ENCODE assay signal across 21 cellular contexts in genomic region chr2:218722876-218723477, GRCh38. TPM values are rescaled to one million over a fixed set of nuclear protein-coding genes. Genes with fewer than 3 reads are reported as not detected.
DNase-seq lines count a peak whose midpoint lies in the region; ATAC-seq, FAIRE-seq and TF ChIP-seq lines count a peak whose summit lies in the region.
"Had no signal": no experiment of that assay in that cellular context is flagged by ENCODE, and none has a peak within 500 bp of the region (broad histone marks: within the 10 kb centered on the region; RNA-seq: fewer than 3 reads in every experiment).

No MANE protein-coding gene starts in this region.

- BruUV-seq in GM12878 (replicated peaks; lab: Mats Ljungman, UMichigan): no TSS peak

- FAIRE-seq in GM18507 (lab: Jason Lieb, UNC) (peak; percentile 24), GM12878 (lab: Jason Lieb, UNC) (peak; percentile 74), GM12891 (lab: Jason Lieb, UNC) (no peak)
- FAIRE-seq: endometrium had no signal

- TF ChIP-seq EP300 in GM12878 (IDR thresholded peaks at IDR 0.05; ENCODE audit: borderline replicate concordance in 1 of 2, control insufficient read depth in 1 of 2, low read depth in 2 of 2, low read length in 2 of 2): no peak

- H3K9me3 ChIP-seq in GM12878 (replicated peaks; ENCODE audit: control insufficient read depth, insufficient read depth, low read length): peaks cover 5% of the 10 kb centered on the region
- H3K9me3 ChIP-seq: suprapubic skin had no signal

- TF ChIP-seq RAD21 in GM12878 (IDR thresholded peaks at IDR 0.05; ENCODE audit: insufficient read depth, low read depth, low read length): no peak

- H3K9ac ChIP-seq in GM12878 (ENCODE audit: control insufficient read depth, insufficient read depth, low read length): no peak overlapping the region

- DNase-seq in GM18507 (ENCODE audit: extremely low spot score, insufficient read length, low read depth) (no peak), NCI-H2227 (lab: John Stamatoyannopoulos, UW; ENCODE audit: unreplicated experiment) (peak; percentile 45), GM12878 (ENCODE audit: low read depth, low spot score) (no peak), naive B cell (no peak), GM12891 (ENCODE audit: insufficient read length, low spot score) (no peak), omental fat pad (ENCODE audit: low spot score) (no peak)
- DNase-seq: activated CD4-positive, alpha-beta T cell treated with anti-CD3 and anti-CD28 coated beads, Interleukin-2, amount 10 ng/mL, durations not matched to agents 24 days and 14 days; activated naive CD8-positive, alpha-beta T cell treated with anti-CD3 and anti-CD28 coated beads, Interleukin-2, amount 10 ng/mL, durations not matched to agents 7 days and 5 days; activated T-cell treated with anti-CD3 and anti-CD28 coated beads, Interleukin-2, amount 50 U/mL, for 4 hours; caudate nucleus; DMS 273 treated with DMSO at 0.1 percent for 48 hours; foreskin keratinocyte; NCI-H1105; NCI-H2171 had no signal

- peaks cover 9% of the 10 kb centered on the region for H3K79me2 ChIP-seq in GM12878 (ENCODE audit: control insufficient read depth, insufficient read depth, low read length)

- peak overlapping the region in 5 of 6 donors; percentile 5 to 80 (median 39) for H3K27ac Mint-ChIP-seq in naive B cell
- H3K27ac Mint-ChIP-seq: activated CD4-positive, alpha-beta T cell treated with anti-CD3 and anti-CD28 coated beads, Interleukin-2, amount 10 ng/mL, durations not matched to agents 24 days and 14 days; activated naive CD8-positive, alpha-beta T cell treated with anti-CD3 and anti-CD28 coated beads, Interleukin-2, amount 10 ng/mL, durations not matched to agents 7 days and 5 days; nephron; T-helper 2 cell treated with Interferon-gamma antibody and Interleukin-4, amounts not matched to agents 5 μg/mL and 100 μg/mL, for 36 hours had no signal

- no peak overlapping the region for H2AFZ ChIP-seq in GM12878 (ENCODE audit: control insufficient read depth, low read depth, low read length)

- peaks cover 4 to 23% (median 18%) of the 10 kb centered on the region in 3 donors for H3K4me1 Mint-ChIP-seq in naive B cell
- H3K4me1 Mint-ChIP-seq: nephron had no signal

- no peak overlapping the region for H3K4me2 ChIP-seq in GM12878 (ENCODE audit: control insufficient read depth, insufficient read depth)

- CTCF ChIA-PET in GM12878 (lab: Yijun Ruan, JAX): interaction anchor here (0.8 to 2.6 kb wide), 8 partner anchors 9 to 40 kb away, joined by 3 to 15 read pairs (median 5); partner anchors contain the start of gene TTLL4

- no peak overlapping the region for H3K4me3 ChIP-seq in GM12878
- H3K4me3 ChIP-seq: suprapubic skin had no signal

- TF ChIP-seq CTCF in GM12878 (IDR thresholded peaks at IDR 0.05 in 2 of 3, conservative IDR thresholded peaks at IDR 0.05 in 1 of 3; ENCODE audit: control insufficient read depth in 2 of 3, extremely low read depth in 1 of 3, insufficient read depth in 1 of 3, low read depth in 3 of 3, low read length in 3 of 3) (no peak), omental fat pad (IDR thresholded peaks at IDR 0.05) (no peak)

- POLR2A ChIA-PET in GM12878 (lab: Charles Lee): interaction anchor here (1.9 kb wide), 1 partner anchor 9 kb away, joined by 10 read pairs; no protein-coding TSS in a partner anchor

- in situ Hi-C loops in GM12878 (cut with MboI): no loop called here

- H3K9me3 Mint-ChIP-seq in naive B cell: peaks cover 0 to 21% (median 12%) of the 10 kb centered on the region in 7 donors
- H3K9me3 Mint-ChIP-seq: activated CD4-positive, alpha-beta T cell treated with anti-CD3 and anti-CD28 coated beads, Interleukin-2, amount 10 ng/mL, durations not matched to agents 24 days and 14 days had no signal

- 0 out of 2 replicates have a peak overlapping the region, but pooled peaks have one; percentile 22 for H3K27ac ChIP-seq in GM12878 (ENCODE audit: control insufficient read depth, insufficient read depth)
- H3K27ac ChIP-seq: foreskin keratinocyte, RWPE1, suprapubic skin had no signal

- WGBS in GM12878 (ENCODE audit: insufficient coverage, insufficient replicate concordance, low lambda C conversion rate, missing lambda C conversion rate): 100% methylated on average over 1 of the region's 1 CpG

- no peaks in the 10 kb centered on the region for H3K27me3 Mint-ChIP-seq in naive B cell
- H3K27me3 Mint-ChIP-seq: activated CD4-positive, alpha-beta T cell treated with anti-CD3 and anti-CD28 coated beads, Interleukin-2, amount 10 ng/mL, durations not matched to agents 24 days and 14 days; activated naive CD8-positive, alpha-beta T cell treated with anti-CD3 and anti-CD28 coated beads, Interleukin-2, amount 10 ng/mL, durations not matched to agents 7 days and 5 days had no signal

- RAD21 ChIA-PET in GM12878 (lab: Charles Lee; ENCODE audit: unreplicated experiment): interaction anchor here (1.0 to 1.9 kb wide), 5 partner anchors 9 to 174 kb away, joined by 3 to 6 read pairs (median 3); partner anchors contain the start of gene TTLL4

- TF ChIP-seq POLR2A in GM12878 (IDR thresholded peaks at IDR 0.05; ENCODE audit: low read depth, low read length): no peak
- no peak for TF ChIP-seq POLR2A in GM12891 (IDR thresholded peaks at IDR 0.05; ENCODE audit: low read depth, low read length)

- no peaks in the 10 kb centered on the region for H3K4me1 ChIP-seq in GM12878 (ENCODE audit: control insufficient read depth, insufficient read depth, low read length)
- H3K4me1 ChIP-seq: suprapubic skin had no signal

- peaks cover 21 to 28% of the 10 kb centered on the region in 2 donors for H3K36me3 Mint-ChIP-seq in naive B cell

- peaks cover 1 to 2% of the 10 kb centered on the region in 2 experiments; a peak in 2 of 4 replicates for H3K36me3 ChIP-seq in GM12878 (ENCODE audit: control insufficient read depth in 2 of 2, insufficient read depth in 2 of 2, low read length in 1 of 2)

- peak; percentile 62 for ATAC-seq in GM12878
- no peak for ATAC-seq in naive B cell (ENCODE audit: low read depth in 2 of 2)
- ATAC-seq in HG02571 (IDR thresholded peaks at IDR 0.05; ENCODE audit: unreplicated experiment): no peak
- no peak for ATAC-seq in GM18502 (IDR thresholded peaks at IDR 0.05; ENCODE audit: poor library complexity, unreplicated experiment)
- ATAC-seq in omental fat pad (ENCODE audit: low FRiP score): no peak
- ATAC-seq: activated T-cell treated with anti-CD3 and anti-CD28 coated beads, Interleukin-2, amount 50 U/mL, for 4 hours; foreskin keratinocyte had no signal

- H3K27me3 ChIP-seq in GM12878 (replicated peaks in 1 of 2; ENCODE audit: control insufficient read depth in 2 of 2, insufficient read depth in 2 of 2, low read length in 1 of 2): no peaks in the 10 kb centered on the region
- H3K27me3 ChIP-seq: foreskin keratinocyte, suprapubic skin had no signal

- SMC1A ChIA-PET in GM12878 (lab: Charles Lee; ENCODE audit: uncharacterized antibody, unreplicated experiment): interaction anchor here (0.6 to 2.3 kb wide), 7 partner anchors 9 to 597 kb away, joined by 3 to 9 read pairs (median 4); partner anchors contain the start of genes RNF25 and STK36

- H4K20me1 ChIP-seq in GM12878 (ENCODE audit: control insufficient read depth, insufficient read depth): no peaks in the 10 kb centered on the region; the same call in 1 of the 2 replicates

- intact Hi-C loops in GM12878 (cut with micrococcal nuclease; ENCODE audit: unreplicated experiment): no loop called here

- H3K4me3 Mint-ChIP-seq in naive B cell: no peak overlapping the region
- H3K4me3 Mint-ChIP-seq: activated CD4-positive, alpha-beta T cell treated with anti-CD3 and anti-CD28 coated beads, Interleukin-2, amount 10 ng/mL, durations not matched to agents 24 days and 14 days; activated naive CD8-positive, alpha-beta T cell treated with anti-CD3 and anti-CD28 coated beads, Interleukin-2, amount 10 ng/mL, durations not matched to agents 7 days and 5 days; activated T-cell treated with anti-CD3 and anti-CD28 coated beads, Interleukin-2, amount 50 U/mL, for 4 hours; nephron; T-helper 2 cell treated with Interferon-gamma antibody and Interleukin-4, amounts not matched to agents 5 μg/mL and 100 μg/mL, for 36 hours had no signal

RNA-seq across cellular contexts. Expression of gene TTLL4, which starts 12.3 kb away (rescaled TPM):
- 98.7 and 112 TPM in 2 replicates for total RNA-seq in GM12878 (2013; cell fraction: nucleolus; rRNA removed)
- total RNA-seq in GM12878 (2014; rRNA removed): 22.3 and 31.7 TPM in 2 replicates
- 20.4 and 20.7 TPM in 2 replicates for total RNA-seq in GM12878 (2014; rRNA removed; fragmentation: Illumina TruSeq; extraction: Trizol)
- total RNA-seq in GM12878 (2021): 49.1 and 51.7 TPM in 2 replicates
- 16.7 TPM for polyA plus RNA-seq in GM12878 (2011; ENCODE audit: low read depth)
- polyA plus RNA-seq in GM12878 (2011; rRNA removed): 35.9 and 50.8 TPM in 2 replicates
- polyA plus RNA-seq in GM12878 (2011; cell fraction: cytosol; rRNA removed): 47.3 and 57.9 TPM in 2 replicates
- polyA plus RNA-seq in GM12878 (2011; cell fraction: nucleus; rRNA removed): 174 and 209 TPM in 2 replicates
- polyA plus RNA-seq in GM12878 (2012): 13.6 and 19.5 TPM in 2 replicates
- 62.7 and 63.1 TPM in 2 replicates for polyA plus RNA-seq in GM12878 (2014; fragmentation: Illumina TruSeq; extraction: Trizol)
- polyA plus RNA-seq in GM12878 (2014; fragmentation: Nextera tagmentation; extraction: Ambion mirVana): 10 to 100 TPM; 16.6 to 18.7 TPM
- polyA plus RNA-seq in GM12878 (2014; rRNA removed): 34.1 and 35.7 TPM in 2 replicates
- 10 to 100 TPM; 27.5 to 38.0 TPM for polyA plus RNA-seq in GM12878 (2016; fragmentation: Nextera tagmentation; extraction: Ambion mirVana)
- polyA minus RNA-seq in GM12878 (2011; rRNA and poly(A)+ RNA removed): 80.0 and 87.2 TPM in 2 replicates
- polyA minus RNA-seq in GM12878 (2011; cell fraction: cytosol; rRNA and poly(A)+ RNA removed): 17.5 and 19.5 TPM in 2 replicates
- 64.6 and 98.3 TPM in 2 replicates for polyA minus RNA-seq in GM12878 (2011; cell fraction: nucleus; rRNA and poly(A)+ RNA removed)
- 1 to 10 TPM in 5 of 6 donors, not detected in 1; 3.4 to 9.3 (median 6.0) TPM for polyA plus RNA-seq in naive B cell (ENCODE audit: low read depth in 6 of 6)
- 13.0 TPM for polyA plus RNA-seq in GM12891 (2012; ENCODE audit: low read depth, missing spikeins)
- total RNA-seq in omental fat pad: 10 to 100 TPM in 3 of 4 donors, 1 to 10 TPM in 1; 9.5 to 24.3 (median 15.0) TPM

RNA-seq across cellular contexts. Expression of gene STK36, which starts 51.1 kb away (rescaled TPM):
- total RNA-seq in GM12878 (2013; cell fraction: nucleolus; rRNA removed): 77.2 and 81.3 TPM in 2 replicates
- 12.3 and 18.4 TPM in 2 replicates for total RNA-seq in GM12878 (2014; rRNA removed)
- total RNA-seq in GM12878 (2014; rRNA removed; fragmentation: Illumina TruSeq; extraction: Trizol): 6.8 and 7.5 TPM in 2 replicates
- 17.0 and 20.0 TPM in 2 replicates for total RNA-seq in GM12878 (2021)
- 4.1 TPM for polyA plus RNA-seq in GM12878 (2011; ENCODE audit: low read depth)
- 15.6 and 22.8 TPM in 2 replicates for polyA plus RNA-seq in GM12878 (2011; rRNA removed)
- 18.2 and 21.0 TPM in 2 replicates for polyA plus RNA-seq in GM12878 (2011; cell fraction: cytosol; rRNA removed)
- polyA plus RNA-seq in GM12878 (2011; cell fraction: nucleus; rRNA removed): 205 and 258 TPM in 2 replicates
- polyA plus RNA-seq in GM12878 (2012): 7.1 and 12.8 TPM in 2 replicates
- 13.6 and 18.0 TPM in 2 replicates for polyA plus RNA-seq in GM12878 (2014; fragmentation: Illumina TruSeq; extraction: Trizol)
- polyA plus RNA-seq in GM12878 (2014; fragmentation: Nextera tagmentation; extraction: Ambion mirVana): 1 to 10 TPM; 4.0 to 7.3 TPM
- polyA plus RNA-seq in GM12878 (2014; rRNA removed): 17.5 and 19.1 TPM in 2 replicates
- polyA plus RNA-seq in GM12878 (2016; fragmentation: Nextera tagmentation; extraction: Ambion mirVana): 10 to 100 TPM; 15.2 to 18.1 TPM
- 11.2 and 22.6 TPM in 2 replicates for polyA minus RNA-seq in GM12878 (2011; rRNA and poly(A)+ RNA removed)
- 4.9 and 6.0 TPM in 2 replicates for polyA minus RNA-seq in GM12878 (2011; cell fraction: cytosol; rRNA and poly(A)+ RNA removed)
- polyA minus RNA-seq in GM12878 (2011; cell fraction: nucleus; rRNA and poly(A)+ RNA removed): 21.2 and 29.1 TPM in 2 replicates
- polyA plus RNA-seq in naive B cell (ENCODE audit: low read depth in 6 of 6): 1 to 10 TPM; 2.0 to 5.9 (median 3.3) TPM
- polyA plus RNA-seq in GM12891 (2012; ENCODE audit: low read depth, missing spikeins): 8.9 TPM
- total RNA-seq in omental fat pad: 10 to 100 TPM; 15.6 to 45.7 (median 23.1) TPM

RNA-seq across cellular contexts. Expression of gene RNF25, which starts 51.2 kb away (rescaled TPM):
- 6.4 and 9.6 TPM in 2 replicates for total RNA-seq in GM12878 (2013; cell fraction: nucleolus; rRNA removed)
- total RNA-seq in GM12878 (2014; rRNA removed) (45.2 and 45.3 TPM in 2 replicates), GM12878 (2014; rRNA removed; fragmentation: Illumina TruSeq; extraction: Trizol) (29.3 and 30.0 TPM in 2 replicates), GM12878 (2021) (20.6 and 25.3 TPM in 2 replicates), omental fat pad (10 to 100 TPM; 11.4 to 21.4 (median 18.1) TPM)
- polyA plus RNA-seq in GM12878 (2011; ENCODE audit: low read depth): 14.0 TPM
- polyA plus RNA-seq in GM12878 (2011; rRNA removed) (38.2 and 70.4 TPM in 2 replicates), GM12878 (2014; fragmentation: Illumina TruSeq; extraction: Trizol) (27.9 and 35.7 TPM in 2 replicates), GM12878 (2014; fragmentation: Nextera tagmentation; extraction: Ambion mirVana) (1 to 10 TPM; 1.3 to 6.9 TPM), GM12878 (2014; rRNA removed) (35.3 and 38.0 TPM in 2 replicates), GM12878 (2016; fragmentation: Nextera tagmentation; extraction: Ambion mirVana) (10 to 100 TPM; 24.6 to 27.4 TPM), naive B cell (ENCODE audit: low read depth in 6 of 6) (10 to 100 TPM; 16.9 to 30.6 (median 20.0) TPM)
- polyA plus RNA-seq in GM12878 (2011; cell fraction: cytosol; rRNA removed): 34.9 and 46.8 TPM in 2 replicates
- polyA plus RNA-seq in GM12878 (2011; cell fraction: nucleus; rRNA removed): 54.6 and 57.0 TPM in 2 replicates
- polyA plus RNA-seq in GM12878 (2012): 19.6 and 25.1 TPM in 2 replicates
- polyA minus RNA-seq in GM12878 (2011; rRNA and poly(A)+ RNA removed): 44.5 and 48.4 TPM in 2 replicates
- polyA minus RNA-seq in GM12878 (2011; cell fraction: cytosol; rRNA and poly(A)+ RNA removed): 14.3 and 17.4 TPM in 2 replicates
- polyA minus RNA-seq in GM12878 (2011; cell fraction: nucleus; rRNA and poly(A)+ RNA removed): 6.5 and 12.7 TPM in 2 replicates
- 18.4 TPM for polyA plus RNA-seq in GM12891 (2012; ENCODE audit: low read depth, missing spikeins)

RNA-seq across cellular contexts. Expression of gene CYP27A1, which starts 59.0 kb away (rescaled TPM):
- total RNA-seq in GM12878 (2013; cell fraction: nucleolus; rRNA removed): 0.27 and 0.79 TPM in 2 replicates
- total RNA-seq in GM12878 (2014; rRNA removed) (0.28 and 0.60 TPM in 2 replicates), GM12878 (2014; rRNA removed; fragmentation: Illumina TruSeq; extraction: Trizol) (not detected in 2 replicates), GM12878 (2021) (0.61 and 0.72 TPM in 2 replicates), omental fat pad (10 to 100 TPM; 22.6 to 89.0 (median 35.9) TPM)
- not detected for polyA plus RNA-seq in GM12878 (2011; ENCODE audit: low read depth)
- polyA plus RNA-seq in GM12878 (2011; rRNA removed) (0.11 and 0.19 TPM in 2 replicates), GM12878 (2014; fragmentation: Illumina TruSeq; extraction: Trizol) (0.22 TPM in 1 of 2 replicates, not detected in the other), GM12878 (2014; fragmentation: Nextera tagmentation; extraction: Ambion mirVana) (under 1 TPM in 1 of 2 experiments, not detected in 1; 0.13 TPM), GM12878 (2014; rRNA removed) (0.10 and 0.35 TPM in 2 replicates), GM12878 (2016; fragmentation: Nextera tagmentation; extraction: Ambion mirVana) (under 1 TPM; 0.12 to 0.14 TPM), naive B cell (ENCODE audit: low read depth in 6 of 6) (under 1 TPM in 5 of 6 donors, not detected in 1; 0.17 to 0.68 (median 0.28) TPM)
- 0.32 and 0.34 TPM in 2 replicates for polyA plus RNA-seq in GM12878 (2011; cell fraction: cytosol; rRNA removed)
- 0.16 and 0.28 TPM in 2 replicates for polyA plus RNA-seq in GM12878 (2011; cell fraction: nucleus; rRNA removed)
- polyA plus RNA-seq in GM12878 (2012): 0.27 and 0.43 TPM in 2 replicates
- 0.21 TPM in 1 of 2 replicates, not detected in the other for polyA minus RNA-seq in GM12878 (2011; rRNA and poly(A)+ RNA removed)
- polyA minus RNA-seq in GM12878 (2011; cell fraction: cytosol; rRNA and poly(A)+ RNA removed): not detected in 2 replicates
- polyA minus RNA-seq in GM12878 (2011; cell fraction: nucleus; rRNA and poly(A)+ RNA removed): not detected in 2 replicates
- 0.22 TPM for polyA plus RNA-seq in GM12891 (2012; ENCODE audit: low read depth, missing spikeins)
